15 cellular contexts compared by ENCODE assay signal in genomic region chr4:94668724-94669123, GRCh38.
A peak's percentile ranks its signal among the peaks of the same experiment; 100 is the strongest.
DNase-seq lines count a peak whose midpoint lies in the region; ATAC-seq and TF ChIP-seq lines count a peak whose summit lies in the region.
"Had no signal": no experiment of that assay in that cellular context is flagged by ENCODE, and none has a peak within 500 bp of the region (broad histone marks: within the 10 kb centered on the region; RNA-seq: fewer than 3 reads in every experiment).

No MANE protein-coding gene starts in this region.

- H3K27ac ChIP-seq in 22Rv1: peak overlapping the region; percentile 83

- no peak for ATAC-seq in GM18868 (IDR thresholded peaks at IDR 0.05; ENCODE audit: unreplicated experiment)

- TF ChIP-seq CTCF in 22Rv1 (IDR thresholded peaks at IDR 0.05): no peak
- no peak for TF ChIP-seq CTCF in nephron (IDR thresholded peaks at IDR 0.05; ENCODE audit: unreplicated experiment in 3 of 3)

- CTCF ChIA-PET in HEK293T (lab: Yijun Ruan, JAX): interaction anchor here (0.6 to 1.5 kb wide), 2 partner anchors 22 to 48 kb away, joined by 3 read pairs; no protein-coding TSS in a partner anchor

- peaks cover 44% of the 10 kb centered on the region for H3K4me1 Mint-ChIP-seq in nephron
- H3K4me1 Mint-ChIP-seq: B cell had no signal

- H3K9me3 Mint-ChIP-seq in nephron: no peaks in the 10 kb centered on the region
- H3K9me3 Mint-ChIP-seq: CD4-positive, alpha-beta T cell had no signal

- H3K27ac Mint-ChIP-seq in nephron: peak overlapping the region; percentile 11 to 76 (median 48)
- H3K27ac Mint-ChIP-seq: B cell; CD4-positive, alpha-beta T cell had no signal

- H3K36me3 Mint-ChIP-seq in nephron (ENCODE audit: low read depth): peaks cover 14% of the 10 kb centered on the region

- POLR2A ChIA-PET in HEK293T (lab: Yijun Ruan, JAX): no interaction called here

- H3K4me3 Mint-ChIP-seq in nephron: no peak overlapping the region
- H3K4me3 Mint-ChIP-seq: B cell; CD4-positive, alpha-beta T cell had no signal

- H3K27me3 Mint-ChIP-seq in nephron (ENCODE audit: low read depth): no peaks in the 10 kb centered on the region
- H3K27me3 Mint-ChIP-seq: B cell; CD4-positive, alpha-beta T cell had no signal

- DNase-seq in HEK293T (ENCODE audit: extremely low spot score) (peak; percentile 31), NCI-H82 (lab: John Stamatoyannopoulos, UW) (peak; percentile 69), NCI-H2171 treated with DMSO at 0.1 percent for 48 hours (lab: John Stamatoyannopoulos, UW) (no peak), SIG-M5 treated with dmso at 0.1 percent for 504 hours (lab: John Stamatoyannopoulos, UW; ENCODE audit: unreplicated experiment) (no peak)
- no peak for DNase-seq in activated effector memory CD4-positive, alpha-beta T cell treated with anti-CD3 and anti-CD28 coated beads, Interleukin-2, amount 50 U/mL, for 16 hours
- DNase-seq: 8988T; C1 segment of cervical spinal cord; Calu3; CD4-positive, alpha-beta T cell; DMS79; HCEC 1CT had no signal

TF ChIP-seq in HEK293T, 16 proteins besides CTCF, POLR2A, EP300 and RAD21:
- TF ChIP-seq ARNT (IDR thresholded peaks at IDR 0.05) (peak; percentile 79), NFRKB (IDR thresholded peaks at IDR 0.05) (no peak), ZNF384 (IDR thresholded peaks at IDR 0.05) (no peak), TARDBP (IDR thresholded peaks at IDR 0.05) (no peak), SUZ12 (IDR thresholded peaks at IDR 0.05) (no peak), LEF1 (IDR thresholded peaks at IDR 0.05; ENCODE audit: borderline replicate concordance) (peak; percentile 89; the same call in 1 of the 2 replicates), CTBP1 (IDR thresholded peaks at IDR 0.05; ENCODE audit: borderline replicate concordance) (peak; percentile 92; the same call in 1 of the 2 replicates), FOXA1 (IDR thresholded peaks at IDR 0.05) (no peak), FOXK2 (IDR thresholded peaks at IDR 0.05) (no peak), BHLHE40 (IDR thresholded peaks at IDR 0.05; ENCODE audit: borderline replicate concordance) (no peak), ELF4 (IDR thresholded peaks at IDR 0.05) (no peak), SP1 (IDR thresholded peaks at IDR 0.05) (no peak), PKNOX1 (IDR thresholded peaks at IDR 0.05) (peak; percentile 98), HDGF (IDR thresholded peaks at IDR 0.05; ENCODE audit: borderline replicate concordance) (no peak), FOXM1 (IDR thresholded peaks at IDR 0.05; ENCODE audit: borderline replicate concordance) (no peak), L3MBTL2 (conservative IDR thresholded peaks at IDR 0.05) (no peak)

Comparison
In these comparisons a context has a peak if more than half of its experiments do, and no peak if none do; other contexts are left out.
1. DNase-seq: peak in HEK293T (single experiment) and NCI-H82 (single experiment); none in NCI-H2171 treated with DMSO at 0.1 percent for 48 hours (single experiment), SIG-M5 treated with dmso at 0.1 percent for 504 hours (single experiment) and activated effector memory CD4-positive, alpha-beta T cell treated with anti-CD3 and anti-CD28 coated beads, Interleukin-2, amount 50 U/mL, for 16 hours (single experiment).